8 cellular contexts compared by ENCODE assay signal in genomic region chr10:70364001-70364771, GRCh38. TPM values are rescaled to one million over a fixed set of nuclear protein-coding genes. Genes with fewer than 3 reads are reported as not detected.
DNase-seq lines count a peak whose midpoint lies in the region; ATAC-seq and TF ChIP-seq lines count a peak whose summit lies in the region.

No MANE protein-coding gene starts in this region.

- no peaks in the 10 kb centered on the region for H3K9me3 ChIP-seq in heart right ventricle
- no peaks in the 10 kb centered on the region for H3K9me3 ChIP-seq in psoas muscle

- CTCF ChIA-PET in T-cell (lab: Charles Lee) = interaction anchor here (0.5 to 5.8 kb wide), 33 partner anchors 9 to 937 kb away, joined by 3 to 177 read pairs (median 4); partner anchors contain the start of genes PPA1 (in 2 of the 2), EIF4EBP2 (in 1 of the 2) and TYSND1 (in 1 of the 2)

- 21 to 34% methylated on average over 14 of the region's 14 CpGs for WGBS in heart right ventricle, 2 donors
- 5 to 15% (median 14%) methylated on average over 14 of the region's 14 CpGs for WGBS in psoas muscle, 3 donors

- peak overlapping the region in 1 of 2 donors; percentile 39 for H3K27ac Mint-ChIP-seq in T-cell

- H3K4me3 ChIP-seq in heart right ventricle (peak overlapping the region in 2 of 10 donors; percentile 16 to 22), psoas muscle (peak overlapping the region; percentile 20)

- no peaks in the 10 kb centered on the region for H3K9me3 Mint-ChIP-seq in T-cell

- H3K27ac ChIP-seq in heart right ventricle (peak overlapping the region; percentile 13 to 81 (median 74)), psoas muscle (peak overlapping the region; percentile 70)

- H3K27me3 ChIP-seq in heart right ventricle (no peaks in the 10 kb centered on the region), psoas muscle (ENCODE audit: insufficient read depth in 3 of 3, low read length in 2 of 3) (no peaks in the 10 kb centered on the region)

- H3K4me1 ChIP-seq in heart right ventricle (peaks cover 9 to 19% (median 16%) of the 10 kb centered on the region in 9 donors), psoas muscle (peaks cover 9% of the 10 kb centered on the region)

- no peaks in the 10 kb centered on the region for H3K36me3 Mint-ChIP-seq in T-cell

- intact Hi-C loops in heart right ventricle (cut with DNase I) = loop anchor here (1.0 to 5.0 kb wide), 8 partner anchors 91 to 143 kb away; no protein-coding TSS in a partner anchor
- intact Hi-C loops in psoas muscle (cut with DNase I) = loop anchor here (1.0 to 5.0 kb wide), 4 partner anchors 92 to 143 kb away; no protein-coding TSS in a partner anchor

- H3K36me3 ChIP-seq in heart right ventricle (no peaks in the 10 kb centered on the region), psoas muscle (ENCODE audit: insufficient read depth in 1 of 2, low read depth in 1 of 2) (no peaks in the 10 kb centered on the region)

- H3K27me3 Mint-ChIP-seq in T-cell = no peaks in the 10 kb centered on the region

- H3K4me1 Mint-ChIP-seq in T-cell = peaks cover 9 to 17% (median 12%) of the 10 kb centered on the region in 3 donors

- POLR2A ChIA-PET in T-cell (lab: Charles Lee) = interaction anchor here in 1 of 2 donors (0.6 to 1.4 kb wide), 2 partner anchors 11 to 138 kb away, joined by 3 to 5 read pairs; no protein-coding TSS in a partner anchor

- H3K4me3 Mint-ChIP-seq in T-cell = peak overlapping the region in 1 of 3 donors; percentile 3

- TF ChIP-seq CTCF in heart right ventricle (IDR thresholded peaks at IDR 0.05) (peak; percentile 91 to 97 (median 96)), psoas muscle (IDR thresholded peaks at IDR 0.05) (peak; percentile 95)

- peak; percentile 90 for DNase-seq in GM04503 (ENCODE audit: low read depth)
- DNase-seq in NCI-H1105 treated with DMSO at 0.1 percent for 48 hours (lab: John Stamatoyannopoulos, UW) = peak; percentile 66
- peak; percentile 44 to 85 (median 78) for DNase-seq in T-cell
- peak; percentile 100 for DNase-seq in amniotic epithelial cell (ENCODE audit: low read depth)
- peak; percentile 88 for DNase-seq in heart right ventricle
- peak; percentile 90 to 96 for DNase-seq in psoas muscle
- DNase-seq in ureter (ENCODE audit: low spot score) = peak; percentile 95

- peak; percentile 94 for ATAC-seq in HG02571 (IDR thresholded peaks at IDR 0.05; ENCODE audit: unreplicated experiment)
- ATAC-seq in T-cell (replicated peaks in 1 of 4) = peak; percentile 96 to 100 (median 98)
- peak; percentile 95 to 99 (median 97) for ATAC-seq in heart right ventricle
- ATAC-seq in psoas muscle = peak; percentile 96 to 99 (median 98)

RNA-seq across cellular contexts. Expression of gene LRRC20, which starts 18.2 kb away (rescaled TPM):
- 1 to 10 TPM; 2.5 to 3.9 (median 3.7) TPM for total RNA-seq in T-cell
- 10 to 100 TPM; 39.9 to 73.8 (median 58.2) TPM for total RNA-seq in heart right ventricle
- 10 to 100 TPM; 11.0 to 13.8 TPM for polyA plus RNA-seq in heart right ventricle
- total RNA-seq in psoas muscle = 100 to 1,000 TPM in 3 of 4 donors, 10 to 100 TPM in 1; 66.1 to 143 (median 140) TPM
- polyA plus RNA-seq in psoas muscle = 100 to 1,000 TPM in 1 of 3 donors, 10 to 100 TPM in 2; 26.4 to 153 (median 67.2) TPM
- 5.4 TPM for total RNA-seq in ureter

RNA-seq across cellular contexts. Expression of gene EIF4EBP2, which starts 39.8 kb away (rescaled TPM):
- total RNA-seq in T-cell = 10 to 100 TPM; 39.9 to 47.7 (median 42.6) TPM
- 100 to 1,000 TPM in 3 of 10 donors, 10 to 100 TPM in 7; 70.1 to 128 (median 81.9) TPM for total RNA-seq in heart right ventricle
- polyA plus RNA-seq in heart right ventricle = 10 to 100 TPM; 17.3 to 18.6 TPM
- 10 to 100 TPM; 41.3 to 75.0 (median 62.0) TPM for total RNA-seq in psoas muscle
- 10 to 100 TPM; 13.0 to 76.6 (median 33.8) TPM for polyA plus RNA-seq in psoas muscle
- total RNA-seq in ureter = 81.6 TPM
